Comparison of ENCODE assay signal across 21 cellular contexts in genomic region chr2:95700554-95700953, GRCh38.
DNase-seq lines count a peak whose midpoint lies in the region; ATAC-seq and TF ChIP-seq lines count a peak whose summit lies in the region.
"Had no signal": no experiment of that assay in that cellular context is flagged by ENCODE, and none has a peak within 500 bp of the region (broad histone marks: within the 10 kb centered on the region; RNA-seq: fewer than 3 reads in every experiment).

No MANE protein-coding gene starts in this region.

- intact Hi-C loops in upper lobe of right lung (cut with DNase I) (no loop called here), ovary (cut with DNase I) (no loop called here)

- H3K27me3 Mint-ChIP-seq in activated T-cell treated with anti-CD3 and anti-CD28 coated beads, Interleukin-2, amount 50 U/mL, for 24 hours = peaks cover 21% of the 10 kb centered on the region

- H3K36me3 ChIP-seq in SK-N-SH (replicated peaks in 1 of 2; ENCODE audit: control insufficient read depth in 1 of 2, insufficient read depth in 2 of 2, low read length in 1 of 2) = no peaks in the 10 kb centered on the region
- no peaks in the 10 kb centered on the region for H3K36me3 ChIP-seq in upper lobe of right lung
- H3K36me3 ChIP-seq in ovary = no peaks in the 10 kb centered on the region
- H3K36me3 ChIP-seq: BE2C, SJSA1 had no signal

- DNase-seq in SK-N-SH = no peak
- peak; percentile 42 for DNase-seq in SIG-M5 treated with dmso at 0.1 percent for 504 hours (lab: John Stamatoyannopoulos, UW; ENCODE audit: unreplicated experiment)
- DNase-seq in left lobe of liver (ENCODE audit: low spot score) = no peak
- no peak for DNase-seq in upper lobe of right lung
- DNase-seq in ovary = no peak
- no peak for DNase-seq in activated T-cell treated with anti-CD3 and anti-CD28 coated beads, Interleukin-2, amount 50 U/mL, for 24 hours
- DNase-seq: activated CD4-positive, alpha-beta T cell treated with anti-CD3 and anti-CD28 coated beads for 1 hour; activated naive CD8-positive, alpha-beta T cell treated with anti-CD3 and anti-CD28 coated beads, Interleukin-2, amount 50 U/mL, for 24 hours; BE2C; foreskin melanocyte; kidney glomerular epithelial cell; NCI-H1694; NCI-H345; stimulated activated CD4-positive, alpha-beta T cell treated with anti-CD3 and anti-CD28 coated beads, Interleukin-2, amount 100 ng/mL, for 48 hours; T-helper 9 cell had no signal

- no peak overlapping the region for H3K27ac Mint-ChIP-seq in activated T-cell treated with anti-CD3 and anti-CD28 coated beads, Interleukin-2, amount 50 U/mL, for 24 hours
- H3K27ac Mint-ChIP-seq: activated naive CD8-positive, alpha-beta T cell treated with anti-CD3 and anti-CD28 coated beads, Interleukin-2, amount 50 U/mL, for 24 hours; activated T-helper 17 cell treated with anti-CD3 and anti-CD28 coated beads, Interleukin-2, amount 50 U/mL, for 72 hours; dendritic cell treated with granulocyte-macrophage colony-stimulating factor and Interleukin-4, amounts not matched to agents 40 ng/mL and 50 ng/mL, for 4 days had no signal

- no peak overlapping the region for H3K9ac ChIP-seq in SK-N-SH

- TF ChIP-seq POLR2A in ovary (IDR thresholded peaks at IDR 0.05) = no peak

- no peaks in the 10 kb centered on the region for H3K79me2 ChIP-seq in SK-N-SH (ENCODE audit: insufficient read depth)

- TF ChIP-seq EP300 in SK-N-SH (IDR thresholded peaks at IDR 0.05; ENCODE audit: borderline replicate concordance in 1 of 2, low read depth in 1 of 2, low read length in 1 of 2) (no peak), ovary (IDR thresholded peaks at IDR 0.05) (no peak)

- TF ChIP-seq CTCF in SK-N-SH (IDR thresholded peaks at IDR 0.05) (no peak), upper lobe of right lung (IDR thresholded peaks at IDR 0.05) (no peak), ovary (IDR thresholded peaks at IDR 0.05) (no peak)

- POLR2A ChIA-PET in SK-N-SH (lab: Yijun Ruan, JAX) = no interaction called here

- H3K36me3 Mint-ChIP-seq in activated T-cell treated with anti-CD3 and anti-CD28 coated beads, Interleukin-2, amount 50 U/mL, for 24 hours (ENCODE audit: low read depth) = no peaks in the 10 kb centered on the region

- H3K9me2 ChIP-seq in SK-N-SH = no peaks in the 10 kb centered on the region

- H3K4me1 ChIP-seq in SK-N-SH (ENCODE audit: control insufficient read depth in 1 of 2, insufficient read depth in 2 of 2, low read depth in 1 of 2, low read length in 1 of 2) (no peaks in the 10 kb centered on the region; a peak in 1 of 4 replicates), upper lobe of right lung (no peaks in the 10 kb centered on the region), ovary (ENCODE audit: insufficient read depth) (no peaks in the 10 kb centered on the region)
- H3K4me1 ChIP-seq: BE2C, SJSA1 had no signal

- H3K9me3 ChIP-seq in SK-N-SH (no peaks in the 10 kb centered on the region), upper lobe of right lung (no peaks in the 10 kb centered on the region), ovary (no peaks in the 10 kb centered on the region)
- H3K9me3 ChIP-seq: BE2C, SJSA1 had no signal

- no peaks in the 10 kb centered on the region; the same call in 1 of the 2 replicates for H3K27me3 ChIP-seq in SK-N-SH (ENCODE audit: insufficient read depth)
- no peaks in the 10 kb centered on the region for H3K27me3 ChIP-seq in upper lobe of right lung
- no peaks in the 10 kb centered on the region for H3K27me3 ChIP-seq in ovary
- H3K27me3 ChIP-seq: BE2C, SJSA1 had no signal

- no peak overlapping the region for H3K4me2 ChIP-seq in SK-N-SH

- H3F3A ChIP-seq in SK-N-SH (replicated peaks; ENCODE audit: insufficient read depth) = no peaks in the 10 kb centered on the region

- H2AFZ ChIP-seq in SK-N-SH (ENCODE audit: low read depth) = no peak overlapping the region

- no peak overlapping the region for H3K4me3 Mint-ChIP-seq in activated T-cell treated with anti-CD3 and anti-CD28 coated beads, Interleukin-2, amount 50 U/mL, for 24 hours
- H3K4me3 Mint-ChIP-seq: activated naive CD8-positive, alpha-beta T cell treated with anti-CD3 and anti-CD28 coated beads, Interleukin-2, amount 50 U/mL, for 24 hours; activated T-helper 17 cell treated with anti-CD3 and anti-CD28 coated beads, Interleukin-2, amount 50 U/mL, for 72 hours; dendritic cell treated with granulocyte-macrophage colony-stimulating factor and Interleukin-4, amounts not matched to agents 40 ng/mL and 50 ng/mL, for 4 days had no signal

- H3K4me3 ChIP-seq in SK-N-SH (ENCODE audit: low read depth in 2 of 2, low read length in 1 of 2) (no peak overlapping the region), upper lobe of right lung (no peak overlapping the region), ovary (no peak overlapping the region)
- H3K4me3 ChIP-seq: SJSA1 had no signal

- no peaks in the 10 kb centered on the region for H3K4me1 Mint-ChIP-seq in activated T-cell treated with anti-CD3 and anti-CD28 coated beads, Interleukin-2, amount 50 U/mL, for 24 hours (ENCODE audit: low read depth)
- H3K4me1 Mint-ChIP-seq: activated naive CD8-positive, alpha-beta T cell treated with anti-CD3 and anti-CD28 coated beads, Interleukin-2, amount 50 U/mL, for 24 hours; activated T-helper 17 cell treated with anti-CD3 and anti-CD28 coated beads, Interleukin-2, amount 50 U/mL, for 72 hours had no signal

- ATAC-seq in SK-N-SH treated with all-trans-retinoic acid at 6 μM for 48 hours (peak; percentile 54), left lobe of liver (peak; percentile 10), upper lobe of right lung (peak; percentile 91), GM19023 (IDR thresholded peaks at IDR 0.05; ENCODE audit: unreplicated experiment) (no peak)
- ATAC-seq: activated naive CD8-positive, alpha-beta T cell treated with anti-CD3 and anti-CD28 coated beads, Interleukin-2, amount 50 U/mL, for 24 hours; activated T-helper 17 cell treated with anti-CD3 and anti-CD28 coated beads, Interleukin-2, amount 50 U/mL, for 72 hours had no signal

- no peak for TF ChIP-seq RAD21 in SK-N-SH (IDR thresholded peaks at IDR 0.05; ENCODE audit: low read length)

- H4K20me1 ChIP-seq in SK-N-SH (ENCODE audit: insufficient read depth) = no peaks in the 10 kb centered on the region

- H3K27ac ChIP-seq in SK-N-SH (ENCODE audit: low read depth in 2 of 2, low read length in 1 of 2) (no peak overlapping the region), upper lobe of right lung (no peak overlapping the region), ovary (no peak overlapping the region)
- H3K27ac ChIP-seq: 22Rv1, SJSA1 had no signal

- CTCF ChIA-PET in SK-N-SH (lab: Yijun Ruan, JAX) = no interaction called here

- WGBS in SK-N-SH (ENCODE audit: low lambda C conversion rate) = 15% methylated on average over 4 of the region's 4 CpGs
- 46 to 48% (median 48%) methylated on average over 4 of the region's 4 CpGs for WGBS in ovary, 3 donors

- no peaks in the 10 kb centered on the region for H3K9me3 Mint-ChIP-seq in activated T-cell treated with anti-CD3 and anti-CD28 coated beads, Interleukin-2, amount 50 U/mL, for 24 hours
- H3K9me3 Mint-ChIP-seq: activated naive CD8-positive, alpha-beta T cell treated with anti-CD3 and anti-CD28 coated beads, Interleukin-2, amount 50 U/mL, for 24 hours; activated T-helper 17 cell treated with anti-CD3 and anti-CD28 coated beads, Interleukin-2, amount 50 U/mL, for 72 hours; dendritic cell treated with granulocyte-macrophage colony-stimulating factor and Interleukin-4, amounts not matched to agents 40 ng/mL and 50 ng/mL, for 4 days had no signal

TF ChIP-seq in SK-N-SH treated with all-trans-retinoic acid at 6 μM for 48 hours, 23 proteins besides CTCF, POLR2A, EP300 and RAD21 (continues in another document):
- TF ChIP-seq PPARA (CRISPR knock-in tag; IDR thresholded peaks at IDR 0.05; ENCODE audit: borderline replicate concordance) = no peak
- TF ChIP-seq ZNF8 (CRISPR knock-in tag; IDR thresholded peaks at IDR 0.05) = no peak
- TF ChIP-seq OSR1 (CRISPR knock-in tag; IDR thresholded peaks at IDR 0.05) = no peak
- TF ChIP-seq ZFP3 (CRISPR knock-in tag; IDR thresholded peaks at IDR 0.05) = no peak
- no peak for TF ChIP-seq ZFP30 (CRISPR knock-in tag; IDR thresholded peaks at IDR 0.05)
- no peak for TF ChIP-seq ZNF565 (CRISPR knock-in tag; conservative IDR thresholded peaks at IDR 0.05; ENCODE audit: low read depth)
- no peak for TF ChIP-seq ARNTL (CRISPR knock-in tag; IDR thresholded peaks at IDR 0.05; ENCODE audit: borderline replicate concordance, low read depth)
- TF ChIP-seq RARB (CRISPR knock-in tag; IDR thresholded peaks at IDR 0.05) = no peak
- no peak for TF ChIP-seq GLIS3 (CRISPR knock-in tag; IDR thresholded peaks at IDR 0.05)
- no peak for TF ChIP-seq BACH2 (CRISPR knock-in tag; IDR thresholded peaks at IDR 0.05; ENCODE audit: borderline replicate concordance)
- TF ChIP-seq TOX (CRISPR knock-in tag; IDR thresholded peaks at IDR 0.05; ENCODE audit: borderline replicate concordance) = no peak
- TF ChIP-seq SNAI2 (CRISPR knock-in tag; IDR thresholded peaks at IDR 0.05) = no peak
- TF ChIP-seq TCF4 (CRISPR knock-in tag; IDR thresholded peaks at IDR 0.05; ENCODE audit: borderline replicate concordance) = no peak

TF ChIP-seq in SK-N-SH, 30 proteins besides CTCF, POLR2A, EP300 and RAD21 (continues in another document):
- TF ChIP-seq REST (IDR thresholded peaks at IDR 0.05; ENCODE audit: low read depth, low read length) (no peak), NFIC (IDR thresholded peaks at IDR 0.05; ENCODE audit: borderline replicate concordance) (no peak), EZH2phosphoT487 (IDR thresholded peaks at IDR 0.05; ENCODE audit: borderline replicate concordance, low read depth) (no peak), RFX5 (IDR thresholded peaks at IDR 0.05; ENCODE audit: low read length) (no peak)
